Comparison of ENCODE assay signal across 1 cellular context in the genomic region with DNA sequence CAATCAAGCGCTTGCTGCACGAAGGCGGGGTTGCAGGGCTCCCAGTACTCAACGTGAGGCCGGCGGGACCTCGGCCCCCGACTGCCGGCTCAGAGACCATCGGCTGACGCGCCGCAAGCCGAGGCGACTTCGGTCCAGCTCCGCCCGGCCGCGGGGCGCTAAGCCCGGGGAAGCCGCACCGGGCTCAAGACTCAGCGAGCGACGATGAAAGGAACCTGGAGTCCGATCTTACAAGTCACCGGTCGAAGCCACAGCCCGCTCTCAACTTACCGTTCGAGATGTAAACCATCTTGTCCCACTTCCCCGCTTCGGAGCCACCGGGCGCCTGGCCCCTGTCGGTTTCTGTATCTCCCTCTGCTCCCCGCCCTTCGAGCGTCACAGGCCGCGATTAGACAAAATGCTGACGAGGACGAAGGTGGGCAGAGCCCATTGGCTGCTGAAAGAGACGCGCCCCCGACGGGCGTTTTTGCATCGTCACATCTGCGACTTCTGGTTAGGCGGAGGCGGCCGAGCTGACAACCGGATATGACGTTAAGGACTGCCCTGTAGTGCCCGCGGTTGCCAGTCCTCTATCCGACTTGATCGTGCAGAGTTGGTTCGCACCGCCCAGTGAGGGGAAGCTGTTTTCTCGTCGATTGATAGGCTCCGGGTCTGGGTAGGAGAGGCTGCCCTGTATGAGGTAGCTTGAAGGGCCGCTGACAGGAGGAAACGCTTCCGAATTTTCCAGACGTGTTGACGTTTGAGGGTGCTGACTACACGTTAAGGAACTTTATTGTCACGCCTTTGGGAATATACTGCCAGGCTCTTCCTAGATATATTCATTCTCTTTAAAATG.
TF ChIP-seq lines count a peak whose summit lies in the region.

Gene SELENOK, minus strand, starts transcription at position 360 of the 835 bp plus-strand sequence.

TF ChIP-seq in GM12878, 131 proteins besides CTCF, POLR2A, EP300 and RAD21 (continued from another document and continues in another):
- TF ChIP-seq, protein P1, sequence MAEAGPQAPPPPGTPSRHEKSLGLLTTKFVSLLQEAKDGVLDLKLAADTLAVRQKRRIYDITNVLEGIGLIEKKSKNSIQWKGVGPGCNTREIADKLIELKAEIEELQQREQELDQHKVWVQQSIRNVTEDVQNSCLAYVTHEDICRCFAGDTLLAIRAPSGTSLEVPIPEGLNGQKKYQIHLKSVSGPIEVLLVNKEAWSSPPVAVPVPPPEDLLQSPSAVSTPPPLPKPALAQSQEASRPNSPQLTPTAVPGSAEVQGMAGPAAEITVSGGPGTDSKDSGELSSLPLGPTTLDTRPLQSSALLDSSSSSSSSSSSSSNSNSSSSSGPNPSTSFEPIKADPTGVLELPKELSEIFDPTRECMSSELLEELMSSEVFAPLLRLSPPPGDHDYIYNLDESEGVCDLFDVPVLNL (IDR thresholded peaks at IDR 0.05; ENCODE audit: low read depth, low read length) = 0 out of 2 replicates have a peak, but pooled peaks have one; percentile 56
- TF ChIP-seq SRF (IDR thresholded peaks at IDR 0.05; ENCODE audit: low read depth in 2 of 2, low read length in 2 of 2) = peak in 1 of 2 experiments; percentile 75; a peak in 1 of 4 replicates
- TF ChIP-seq, protein P2, sequence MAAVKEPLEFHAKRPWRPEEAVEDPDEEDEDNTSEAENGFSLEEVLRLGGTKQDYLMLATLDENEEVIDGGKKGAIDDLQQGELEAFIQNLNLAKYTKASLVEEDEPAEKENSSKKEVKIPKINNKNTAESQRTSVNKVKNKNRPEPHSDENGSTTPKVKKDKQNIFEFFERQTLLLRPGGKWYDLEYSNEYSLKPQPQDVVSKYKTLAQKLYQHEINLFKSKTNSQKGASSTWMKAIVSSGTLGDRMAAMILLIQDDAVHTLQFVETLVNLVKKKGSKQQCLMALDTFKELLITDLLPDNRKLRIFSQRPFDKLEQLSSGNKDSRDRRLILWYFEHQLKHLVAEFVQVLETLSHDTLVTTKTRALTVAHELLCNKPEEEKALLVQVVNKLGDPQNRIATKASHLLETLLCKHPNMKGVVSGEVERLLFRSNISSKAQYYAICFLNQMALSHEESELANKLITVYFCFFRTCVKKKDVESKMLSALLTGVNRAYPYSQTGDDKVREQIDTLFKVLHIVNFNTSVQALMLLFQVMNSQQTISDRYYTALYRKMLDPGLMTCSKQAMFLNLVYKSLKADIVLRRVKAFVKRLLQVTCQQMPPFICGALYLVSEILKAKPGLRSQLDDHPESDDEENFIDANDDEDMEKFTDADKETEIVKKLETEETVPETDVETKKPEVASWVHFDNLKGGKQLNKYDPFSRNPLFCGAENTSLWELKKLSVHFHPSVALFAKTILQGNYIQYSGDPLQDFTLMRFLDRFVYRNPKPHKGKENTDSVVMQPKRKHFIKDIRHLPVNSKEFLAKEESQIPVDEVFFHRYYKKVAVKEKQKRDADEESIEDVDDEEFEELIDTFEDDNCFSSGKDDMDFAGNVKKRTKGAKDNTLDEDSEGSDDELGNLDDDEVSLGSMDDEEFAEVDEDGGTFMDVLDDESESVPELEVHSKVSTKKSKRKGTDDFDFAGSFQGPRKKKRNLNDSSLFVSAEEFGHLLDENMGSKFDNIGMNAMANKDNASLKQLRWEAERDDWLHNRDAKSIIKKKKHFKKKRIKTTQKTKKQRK (IDR thresholded peaks at IDR 0.05; ENCODE audit: low read depth, low read length) = no peak
- TF ChIP-seq SMAD1 (IDR thresholded peaks at IDR 0.05; ENCODE audit: low read depth, partially characterized antibody) = peak; percentile 42
- TF ChIP-seq IRF3 (IDR thresholded peaks at IDR 0.05) = no peak
- TF ChIP-seq BACH1 (IDR thresholded peaks at IDR 0.05; ENCODE audit: borderline replicate concordance) = no peak; the same call in 1 of the 2 replicates
- no peak for TF ChIP-seq NRF1 (conservative IDR thresholded peaks at IDR 0.05; ENCODE audit: low read depth, low read length)
- TF ChIP-seq BCL11A (IDR thresholded peaks at IDR 0.05; ENCODE audit: low read depth, low read length) = no peak
- no peak for TF ChIP-seq ZNF217 (IDR thresholded peaks at IDR 0.05)
- TF ChIP-seq ZNF592 (IDR thresholded peaks at IDR 0.05) = no peak
- TF ChIP-seq IKZF2 (IDR thresholded peaks at IDR 0.05) = no peak
- TF ChIP-seq RB1 (IDR thresholded peaks at IDR 0.05; ENCODE audit: borderline replicate concordance) = 0 out of 2 replicates have a peak, but pooled peaks have one; percentile 46
- peak; percentile 79; the same call in 1 of the 2 replicates for TF ChIP-seq CBFB (IDR thresholded peaks at IDR 0.05; ENCODE audit: low read depth)
- no peak for TF ChIP-seq FOS (IDR thresholded peaks at IDR 0.05; ENCODE audit: borderline replicate concordance, extremely low read depth, insufficient read length)
- TF ChIP-seq, protein P3, sequence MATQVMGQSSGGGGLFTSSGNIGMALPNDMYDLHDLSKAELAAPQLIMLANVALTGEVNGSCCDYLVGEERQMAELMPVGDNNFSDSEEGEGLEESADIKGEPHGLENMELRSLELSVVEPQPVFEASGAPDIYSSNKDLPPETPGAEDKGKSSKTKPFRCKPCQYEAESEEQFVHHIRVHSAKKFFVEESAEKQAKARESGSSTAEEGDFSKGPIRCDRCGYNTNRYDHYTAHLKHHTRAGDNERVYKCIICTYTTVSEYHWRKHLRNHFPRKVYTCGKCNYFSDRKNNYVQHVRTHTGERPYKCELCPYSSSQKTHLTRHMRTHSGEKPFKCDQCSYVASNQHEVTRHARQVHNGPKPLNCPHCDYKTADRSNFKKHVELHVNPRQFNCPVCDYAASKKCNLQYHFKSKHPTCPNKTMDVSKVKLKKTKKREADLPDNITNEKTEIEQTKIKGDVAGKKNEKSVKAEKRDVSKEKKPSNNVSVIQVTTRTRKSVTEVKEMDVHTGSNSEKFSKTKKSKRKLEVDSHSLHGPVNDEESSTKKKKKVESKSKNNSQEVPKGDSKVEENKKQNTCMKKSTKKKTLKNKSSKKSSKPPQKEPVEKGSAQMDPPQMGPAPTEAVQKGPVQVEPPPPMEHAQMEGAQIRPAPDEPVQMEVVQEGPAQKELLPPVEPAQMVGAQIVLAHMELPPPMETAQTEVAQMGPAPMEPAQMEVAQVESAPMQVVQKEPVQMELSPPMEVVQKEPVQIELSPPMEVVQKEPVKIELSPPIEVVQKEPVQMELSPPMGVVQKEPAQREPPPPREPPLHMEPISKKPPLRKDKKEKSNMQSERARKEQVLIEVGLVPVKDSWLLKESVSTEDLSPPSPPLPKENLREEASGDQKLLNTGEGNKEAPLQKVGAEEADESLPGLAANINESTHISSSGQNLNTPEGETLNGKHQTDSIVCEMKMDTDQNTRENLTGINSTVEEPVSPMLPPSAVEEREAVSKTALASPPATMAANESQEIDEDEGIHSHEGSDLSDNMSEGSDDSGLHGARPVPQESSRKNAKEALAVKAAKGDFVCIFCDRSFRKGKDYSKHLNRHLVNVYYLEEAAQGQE (IDR thresholded peaks at IDR 0.05; ENCODE audit: low read depth, low read length) = no peak
- TF ChIP-seq, protein P4, sequence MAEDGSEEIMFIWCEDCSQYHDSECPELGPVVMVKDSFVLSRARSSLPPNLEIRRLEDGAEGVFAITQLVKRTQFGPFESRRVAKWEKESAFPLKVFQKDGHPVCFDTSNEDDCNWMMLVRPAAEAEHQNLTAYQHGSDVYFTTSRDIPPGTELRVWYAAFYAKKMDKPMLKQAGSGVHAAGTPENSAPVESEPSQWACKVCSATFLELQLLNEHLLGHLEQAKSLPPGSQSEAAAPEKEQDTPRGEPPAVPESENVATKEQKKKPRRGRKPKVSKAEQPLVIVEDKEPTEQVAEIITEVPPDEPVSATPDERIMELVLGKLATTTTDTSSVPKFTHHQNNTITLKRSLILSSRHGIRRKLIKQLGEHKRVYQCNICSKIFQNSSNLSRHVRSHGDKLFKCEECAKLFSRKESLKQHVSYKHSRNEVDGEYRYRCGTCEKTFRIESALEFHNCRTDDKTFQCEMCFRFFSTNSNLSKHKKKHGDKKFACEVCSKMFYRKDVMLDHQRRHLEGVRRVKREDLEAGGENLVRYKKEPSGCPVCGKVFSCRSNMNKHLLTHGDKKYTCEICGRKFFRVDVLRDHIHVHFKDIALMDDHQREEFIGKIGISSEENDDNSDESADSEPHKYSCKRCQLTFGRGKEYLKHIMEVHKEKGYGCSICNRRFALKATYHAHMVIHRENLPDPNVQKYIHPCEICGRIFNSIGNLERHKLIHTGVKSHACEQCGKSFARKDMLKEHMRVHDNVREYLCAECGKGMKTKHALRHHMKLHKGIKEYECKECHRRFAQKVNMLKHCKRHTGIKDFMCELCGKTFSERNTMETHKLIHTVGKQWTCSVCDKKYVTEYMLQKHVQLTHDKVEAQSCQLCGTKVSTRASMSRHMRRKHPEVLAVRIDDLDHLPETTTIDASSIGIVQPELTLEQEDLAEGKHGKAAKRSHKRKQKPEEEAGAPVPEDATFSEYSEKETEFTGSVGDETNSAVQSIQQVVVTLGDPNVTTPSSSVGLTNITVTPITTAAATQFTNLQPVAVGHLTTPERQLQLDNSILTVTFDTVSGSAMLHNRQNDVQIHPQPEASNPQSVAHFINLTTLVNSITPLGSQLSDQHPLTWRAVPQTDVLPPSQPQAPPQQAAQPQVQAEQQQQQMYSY (CRISPR knock-in tag; IDR thresholded peaks at IDR 0.05) = no peak
- no peak for TF ChIP-seq FOXK2 (IDR thresholded peaks at IDR 0.05)
- no peak for TF ChIP-seq RELA (IDR thresholded peaks at IDR 0.05; ENCODE audit: borderline replicate concordance, partially characterized antibody)
- TF ChIP-seq EGR1 (IDR thresholded peaks at IDR 0.05; ENCODE audit: borderline replicate concordance in 1 of 2, low read depth in 2 of 2, low read length in 2 of 2) = peak in 1 of 2 experiments; percentile 76; a peak in 1 of 3 replicates
- TF ChIP-seq SP1 (IDR thresholded peaks at IDR 0.05; ENCODE audit: low read depth, low read length) = peak; percentile 83
- no peak for TF ChIP-seq CHD1 (IDR thresholded peaks at IDR 0.05; ENCODE audit: low read depth, low read length)
- TF ChIP-seq JUND (IDR thresholded peaks at IDR 0.05; ENCODE audit: low read depth, low read length) = no peak
- TF ChIP-seq, protein P5, sequence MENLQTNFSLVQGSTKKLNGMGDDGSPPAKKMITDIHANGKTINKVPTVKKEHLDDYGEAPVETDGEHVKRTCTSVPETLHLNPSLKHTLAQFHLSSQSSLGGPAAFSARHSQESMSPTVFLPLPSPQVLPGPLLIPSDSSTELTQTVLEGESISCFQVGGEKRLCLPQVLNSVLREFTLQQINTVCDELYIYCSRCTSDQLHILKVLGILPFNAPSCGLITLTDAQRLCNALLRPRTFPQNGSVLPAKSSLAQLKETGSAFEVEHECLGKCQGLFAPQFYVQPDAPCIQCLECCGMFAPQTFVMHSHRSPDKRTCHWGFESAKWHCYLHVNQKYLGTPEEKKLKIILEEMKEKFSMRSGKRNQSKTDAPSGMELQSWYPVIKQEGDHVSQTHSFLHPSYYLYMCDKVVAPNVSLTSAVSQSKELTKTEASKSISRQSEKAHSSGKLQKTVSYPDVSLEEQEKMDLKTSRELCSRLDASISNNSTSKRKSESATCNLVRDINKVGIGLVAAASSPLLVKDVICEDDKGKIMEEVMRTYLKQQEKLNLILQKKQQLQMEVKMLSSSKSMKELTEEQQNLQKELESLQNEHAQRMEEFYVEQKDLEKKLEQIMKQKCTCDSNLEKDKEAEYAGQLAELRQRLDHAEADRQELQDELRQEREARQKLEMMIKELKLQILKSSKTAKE (IDR thresholded peaks at IDR 0.05; ENCODE audit: low read depth, poor library complexity, severe bottlenecking) = peak; percentile 24
- peak; percentile 99 for TF ChIP-seq CREM (IDR thresholded peaks at IDR 0.05; ENCODE audit: low read depth)
- no peak for TF ChIP-seq SMC3 (IDR thresholded peaks at IDR 0.05; ENCODE audit: borderline replicate concordance, low read length)
- no peak for TF ChIP-seq CBX3 (IDR thresholded peaks at IDR 0.05; ENCODE audit: borderline replicate concordance, low read depth)
- no peak for TF ChIP-seq BMI1 (IDR thresholded peaks at IDR 0.05; ENCODE audit: borderline replicate concordance)
- peak; percentile 53; the same call in 2 of the 3 replicates for TF ChIP-seq POU2F2 (IDR thresholded peaks at IDR 0.05; ENCODE audit: borderline replicate concordance, low read depth, low read length)
- no peak for TF ChIP-seq TCF7 (IDR thresholded peaks at IDR 0.05; ENCODE audit: borderline replicate concordance)
- peak; percentile 75 for TF ChIP-seq HCFC1 (IDR thresholded peaks at IDR 0.05; ENCODE audit: low read length)
- TF ChIP-seq ZBED1 (IDR thresholded peaks at IDR 0.05; ENCODE audit: borderline replicate concordance) = 0 out of 2 replicates have a peak, but pooled peaks have one; percentile 18
- TF ChIP-seq SUPT20H (IDR thresholded peaks at IDR 0.05; ENCODE audit: borderline replicate concordance, control insufficient read depth, low read depth, low read length) = no peak
- no peak for TF ChIP-seq NFYA (IDR thresholded peaks at IDR 0.05; ENCODE audit: borderline replicate concordance, low read depth, low read length)
